29 cellular contexts compared by ENCODE assay signal in the genomic region with DNA sequence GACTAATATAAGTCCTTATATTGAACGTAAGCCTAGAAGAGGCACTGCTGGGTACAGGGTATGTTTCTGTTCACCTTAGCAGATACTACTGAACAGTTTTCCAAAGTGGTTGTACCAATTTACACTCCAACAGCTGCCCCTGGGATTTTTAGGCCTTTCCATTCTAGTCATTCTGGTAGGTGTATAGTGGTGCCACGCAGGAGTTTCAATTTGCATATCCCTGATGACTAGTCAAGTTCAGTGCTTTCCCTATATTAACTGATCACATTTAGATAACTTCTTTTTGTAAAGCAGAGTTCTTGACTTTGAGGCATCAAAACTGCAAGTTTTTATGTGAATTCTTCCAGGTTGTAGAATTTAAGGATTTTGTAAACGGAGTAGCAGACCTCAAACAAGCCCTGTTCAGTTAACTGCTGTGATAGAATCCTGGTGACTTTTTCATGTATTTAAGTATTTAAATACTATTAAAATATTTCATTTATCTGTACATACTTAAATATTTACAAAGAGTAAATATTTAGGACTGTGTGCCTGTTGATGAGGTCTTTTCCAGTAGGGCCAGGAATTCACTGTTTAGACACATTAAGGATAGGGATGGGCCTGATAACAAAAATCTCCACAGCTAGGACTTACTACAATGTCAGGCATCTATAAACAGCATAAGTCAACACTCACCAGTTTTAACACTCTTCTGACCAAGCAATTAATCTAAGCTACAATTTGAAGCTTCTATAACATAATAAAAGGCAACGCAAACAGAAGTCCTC. TPM values are rescaled to one million over a fixed set of nuclear protein-coding genes. Genes with fewer than 3 reads are reported as not detected.
"Had no signal": no experiment of that assay in that cellular context is flagged by ENCODE, and none has a peak within 500 bp of the region (broad histone marks: within the 10 kb centered on the region; RNA-seq: fewer than 3 reads in every experiment).

No MANE protein-coding gene starts in this region.

- DNase-seq: activated CD4-positive, alpha-beta T cell treated with anti-CD3 and anti-CD28 coated beads for 4 hours; activated CD4-positive, CD25-positive, alpha-beta regulatory T cell; activated effector memory CD4-positive, alpha-beta T cell treated with Interleukin-2 at 50 U/mL for 16 hours; activated naive CD4-positive, alpha-beta T cell treated with anti-CD3 and anti-CD28 coated beads, Interleukin-2, amount 50 U/mL, for 16 hours; activated naive CD8-positive, alpha-beta T cell treated with anti-CD3 and anti-CD28 coated beads, Interleukin-2, amount 50 U/mL, for 24 hours; amygdala; caudate nucleus; cortex of kidney; effector memory CD8-positive, alpha-beta T cell; erythroblast; left cardiac atrium; left ventricle myocardium superior; ovary; stimulated activated CD4-positive, alpha-beta T cell treated with anti-CD3 and anti-CD28 coated beads, Interleukin-12 subunit alpha, Interleukin-12 subunit beta, amount 100 ng/mL, for 4 hours; stimulated activated CD4-positive, alpha-beta T cell treated with anti-CD3 and anti-CD28 coated beads, Interleukin-4, amount 100 ng/mL, for 4 hours; stimulated activated CD8-positive, alpha-beta memory T cell treated with anti-CD3 and anti-CD28 coated beads, Interleukin-4, amount 100 ng/mL, for 48 hours; stimulated activated naive B cell treated with anti-CD40 and anti-IgM and Interleukin-4, amounts not matched to agents 10 μg/mL and 1 μg/mL and 100 μg/mL, for 72 hours; T-helper 17 cell; T1000 had no signal

- H3K9me3 Mint-ChIP-seq: activated naive CD8-positive, alpha-beta T cell treated with anti-CD3 and anti-CD28 coated beads, Interleukin-2, amount 50 U/mL, for 24 hours; activated T-cell treated with anti-CD3 and anti-CD28 coated beads, Interleukin-2, amount 50 U/mL, for 72 hours; effector memory CD8-positive, alpha-beta T cell; nephron; stimulated activated naive B cell treated with anti-CD40 and anti-IgM and Interleukin-4, amounts not matched to agents 10 μg/mL and 1 μg/mL and 100 μg/mL, for 72 hours had no signal

- H3K4me3 ChIP-seq: gastroesophageal sphincter, hepatocyte, ovary, skin epidermis, tibial nerve had no signal

- H3K4me1 Mint-ChIP-seq: stimulated activated naive B cell treated with anti-CD40 and anti-IgM and Interleukin-4, amounts not matched to agents 10 μg/mL and 1 μg/mL and 100 μg/mL, for 72 hours had no signal

- H3K27ac Mint-ChIP-seq: activated naive CD8-positive, alpha-beta T cell treated with anti-CD3 and anti-CD28 coated beads, Interleukin-2, amount 50 U/mL, for 24 hours; activated T-cell treated with anti-CD3 and anti-CD28 coated beads, Interleukin-2, amount 50 U/mL, for 72 hours; effector memory CD8-positive, alpha-beta T cell; nephron; progenitor cell of endocrine pancreas; stimulated activated naive B cell treated with anti-CD40 and anti-IgM and Interleukin-4, amounts not matched to agents 10 μg/mL and 1 μg/mL and 100 μg/mL, for 72 hours; T-helper 17 cell had no signal

- ATAC-seq: activated naive CD8-positive, alpha-beta T cell treated with anti-CD3 and anti-CD28 coated beads, Interleukin-2, amount 50 U/mL, for 24 hours; effector memory CD8-positive, alpha-beta T cell; gastroesophageal sphincter; left cardiac atrium; left ventricle myocardium superior; sciatic nerve; T-helper 17 cell had no signal

- H3K27me3 Mint-ChIP-seq: activated naive CD8-positive, alpha-beta T cell treated with anti-CD3 and anti-CD28 coated beads, Interleukin-2, amount 50 U/mL, for 24 hours; effector memory CD8-positive, alpha-beta T cell; progenitor cell of endocrine pancreas; stimulated activated naive B cell treated with anti-CD40 and anti-IgM and Interleukin-4, amounts not matched to agents 10 μg/mL and 1 μg/mL and 100 μg/mL, for 72 hours; T-helper 17 cell had no signal

- H3K4me3 Mint-ChIP-seq: activated naive CD8-positive, alpha-beta T cell treated with anti-CD3 and anti-CD28 coated beads, Interleukin-2, amount 50 U/mL, for 24 hours; activated T-cell treated with anti-CD3 and anti-CD28 coated beads, Interleukin-2, amount 50 U/mL, for 72 hours; effector memory CD8-positive, alpha-beta T cell; nephron; stimulated activated naive B cell treated with anti-CD40 and anti-IgM and Interleukin-4, amounts not matched to agents 10 μg/mL and 1 μg/mL and 100 μg/mL, for 72 hours; T-helper 17 cell had no signal

RNA-seq across cellular contexts. Expression of a gene that starts 47.4 kb away (rescaled TPM):
- total RNA-seq: activated T-cell treated with anti-CD3 and anti-CD28 coated beads, Interleukin-2, amount 50 U/mL, for 72 hours; left cardiac atrium; left ventricle myocardium superior; lung microvascular endothelial cell; mesenteric fat pad; T-helper 17 cell had no signal
